In the genomic region with DNA sequence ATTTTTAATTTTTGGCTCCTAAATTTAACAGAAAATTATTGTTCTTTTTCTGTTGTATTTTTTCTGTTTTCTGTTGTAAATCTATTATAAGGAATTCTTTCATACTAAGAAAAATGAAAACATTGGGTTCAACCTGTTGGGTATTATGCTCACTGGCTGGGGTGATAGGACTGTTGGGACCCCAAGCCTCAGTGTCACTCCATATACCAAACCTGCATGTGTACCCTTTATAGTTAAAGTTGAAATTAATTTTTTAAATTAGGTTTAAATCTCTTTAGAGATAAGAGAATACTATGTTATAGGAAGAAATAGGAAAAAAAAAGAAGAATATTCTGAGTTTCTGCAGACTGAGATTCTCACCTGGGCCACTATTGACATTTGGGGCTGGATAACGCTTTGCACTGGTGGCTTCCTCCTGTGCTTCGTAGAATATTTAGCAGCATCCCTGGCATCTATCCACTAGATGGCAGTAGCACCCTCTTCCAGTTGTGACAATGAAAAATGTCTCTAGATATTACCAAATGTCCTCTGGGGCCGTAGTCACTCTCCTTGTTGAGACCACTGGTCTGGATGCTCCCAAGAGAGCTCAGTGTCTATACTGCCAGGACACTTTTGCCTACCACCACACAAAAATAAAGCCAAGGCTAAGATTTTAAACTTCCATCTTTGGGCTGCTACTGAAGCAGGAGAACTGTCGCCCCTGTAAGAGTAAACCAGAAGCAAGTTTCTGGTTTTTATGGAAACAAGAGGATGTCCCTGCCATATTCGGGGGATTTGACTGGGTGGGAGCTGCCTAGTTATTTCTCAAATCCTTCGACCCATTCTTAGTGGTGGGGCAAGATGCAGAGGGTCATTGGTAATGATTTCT, we compare ENCODE assay signal across 1 cellular context.
TF ChIP-seq lines count a peak whose summit lies in the region.

No MANE protein-coding gene starts in this region.

TF ChIP-seq in endothelial cell of umbilical vein, 7 proteins besides CTCF, POLR2A, EP300 and RAD21:
- TF ChIP-seq, protein P1, sequence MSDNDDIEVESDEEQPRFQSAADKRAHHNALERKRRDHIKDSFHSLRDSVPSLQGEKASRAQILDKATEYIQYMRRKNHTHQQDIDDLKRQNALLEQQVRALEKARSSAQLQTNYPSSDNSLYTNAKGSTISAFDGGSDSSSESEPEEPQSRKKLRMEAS (IDR thresholded peaks at IDR 0.05; ENCODE audit: insufficient read depth, insufficient read length), result no peak
- TF ChIP-seq MYC (IDR thresholded peaks at IDR 0.05; ENCODE audit: low read depth, low read length) (no peak), POLR2AphosphoS5 (IDR thresholded peaks at IDR 0.05; ENCODE audit: insufficient read depth, low read depth, low read length) (no peak), EZH2 (IDR thresholded peaks at IDR 0.05; ENCODE audit: borderline replicate concordance, low read depth, low read length, severe bottlenecking) (no peak), JUN (IDR thresholded peaks at IDR 0.05; ENCODE audit: borderline replicate concordance, insufficient read depth, insufficient read length, low read depth) (no peak), GATA2 (IDR thresholded peaks at IDR 0.05; ENCODE audit: insufficient read depth, insufficient read length, low read depth, low read length) (no peak), FOS (IDR thresholded peaks at IDR 0.05; ENCODE audit: borderline replicate concordance, insufficient read depth, low read length) (no peak)
